ENCODE assay signal across 8 cellular contexts in the genomic region with DNA sequence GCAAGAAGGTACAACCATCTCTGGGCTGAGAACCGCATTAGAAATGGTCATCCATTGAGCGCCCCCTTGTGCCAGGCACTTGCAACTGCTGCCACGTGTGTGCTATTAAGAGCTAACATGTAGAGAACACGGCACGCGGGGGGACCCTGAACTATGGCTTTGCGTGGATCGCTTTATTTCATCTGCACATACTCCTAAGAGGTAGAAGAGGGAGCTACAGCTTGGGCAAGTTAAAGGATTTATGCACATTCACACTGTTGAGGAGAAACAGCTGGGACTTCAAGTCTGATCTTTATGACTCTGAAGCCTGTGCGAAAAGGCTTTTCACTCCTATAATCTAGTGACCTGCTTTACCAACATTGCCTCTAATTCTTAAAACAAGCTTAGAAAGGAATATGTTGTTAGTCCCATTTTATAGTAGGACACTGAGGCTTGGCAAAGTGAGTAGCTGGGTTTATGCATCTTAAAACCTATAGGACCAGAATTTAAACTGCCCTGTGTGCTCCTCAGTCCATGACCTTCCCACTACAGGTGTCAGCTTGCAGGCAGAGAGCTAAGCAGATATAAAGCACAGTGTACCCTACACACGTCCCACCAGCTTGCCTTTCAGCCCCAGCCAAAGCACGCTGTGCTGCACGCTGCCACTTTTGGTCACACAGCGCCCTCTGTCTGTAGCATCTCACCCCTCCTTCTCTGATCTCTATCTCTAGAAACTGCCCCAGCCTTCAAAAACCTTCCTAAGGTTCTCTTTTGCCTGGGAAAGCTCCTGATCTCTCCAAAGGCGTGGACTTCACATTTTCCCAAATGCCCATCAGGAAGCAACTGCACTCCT. TPM values are rescaled to one million over a fixed set of nuclear protein-coding genes. Genes with fewer than 3 reads are reported as not detected.
DNase-seq lines count a peak whose midpoint lies in the region; ATAC-seq and TF ChIP-seq lines count a peak whose summit lies in the region.

No MANE protein-coding gene starts in this region.

- peak; percentile 82 for ATAC-seq in GM21529 (IDR thresholded peaks at IDR 0.05; ENCODE audit: unreplicated experiment)

- H3K4me3 ChIP-seq in NT2/D1 (ENCODE audit: insufficient read length, low read depth) (no peak overlapping the region), epithelial cell of esophagus (ENCODE audit: low read length) (no peak overlapping the region)

- peak overlapping the region; percentile 7 for H3K9ac ChIP-seq in NT2/D1 (ENCODE audit: insufficient read length, low read depth)

- no peaks in the 10 kb centered on the region for H3K27me3 ChIP-seq in NT2/D1 (ENCODE audit: insufficient read depth, insufficient read length)

- DNase-seq in DMS 273 treated with DMSO at 0.1 percent for 48 hours (lab: John Stamatoyannopoulos, UW) (peak; percentile 53), HuH-7 (ENCODE audit: low spot score) (peak; percentile 85), NT2/D1 (ENCODE audit: low read depth, low spot score) (peak; percentile 81), epithelial cell of esophagus (ENCODE audit: low read depth) (peak; percentile 80), myocyte (ENCODE audit: low read depth) (peak; percentile 83)
- DNase-seq in activated CD8-positive, alpha-beta memory T cell treated with anti-CD3 and anti-CD28 coated beads, Interleukin-2, amount 50 U/mL, for 1 hour (ENCODE audit: extremely low read depth), result peak; percentile 57
- peak; percentile 79 for DNase-seq in stimulated activated CD8-positive, alpha-beta memory T cell treated with anti-CD3 and anti-CD28 coated beads, Interleukin-7, amount 100 ng/mL, for 24 hours (ENCODE audit: low read depth)

- no peaks in the 10 kb centered on the region for H3K36me3 ChIP-seq in NT2/D1 (ENCODE audit: insufficient read depth, insufficient read length, low read length)

- peak; percentile 94 for TF ChIP-seq CTCF in epithelial cell of esophagus (IDR thresholded peaks at IDR 0.05; ENCODE audit: insufficient read depth, low read depth, low read length, missing control alignments)

- no peaks in the 10 kb centered on the region for H3K9me3 ChIP-seq in NT2/D1 (ENCODE audit: insufficient read depth, low read length)

- H3K4me1 ChIP-seq in NT2/D1 (ENCODE audit: insufficient read depth, insufficient read length), result no peaks in the 10 kb centered on the region

RNA-seq across cellular contexts. Expression of gene STARD5, which starts 57.8 kb away (rescaled TPM):
- total RNA-seq in myocyte, result 4.0 and 5.2 TPM in 2 replicates
- 10.6 TPM for polyA plus RNA-seq in myocyte (2012)
